In the genomic region with DNA sequence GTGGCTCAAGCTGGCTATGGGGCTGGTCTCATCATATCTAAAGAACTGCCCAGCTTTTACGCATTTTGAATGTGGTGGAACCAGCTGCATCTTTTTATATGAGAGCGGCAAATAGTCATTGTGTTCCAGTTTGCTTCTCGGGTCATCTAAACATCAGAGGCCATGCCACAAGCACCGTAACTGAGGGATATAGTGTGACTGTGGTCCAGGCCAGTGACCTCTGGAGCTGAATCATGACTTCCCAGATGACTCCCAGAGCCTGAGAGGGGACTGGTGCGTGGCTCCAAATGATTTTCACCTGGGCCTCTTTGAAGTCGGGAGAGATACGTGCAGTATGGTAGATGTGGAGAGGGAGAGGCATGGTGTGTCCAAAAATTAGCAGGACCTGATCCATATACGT, we compare ENCODE assay signal across 13 cellular contexts.
DNase-seq lines count a peak whose midpoint lies in the region; ATAC-seq and TF ChIP-seq lines count a peak whose summit lies in the region.
"Had no signal": no experiment of that assay in that cellular context is flagged by ENCODE, and none has a peak within 500 bp of the region (broad histone marks: within the 10 kb centered on the region; RNA-seq: fewer than 3 reads in every experiment).

No MANE protein-coding gene starts in this region.

- ATAC-seq in right cardiac atrium, result no peak
- no peak for ATAC-seq in left cardiac atrium
- ATAC-seq in GM19455 (IDR thresholded peaks at IDR 0.05; ENCODE audit: unreplicated experiment), result no peak
- no peak for ATAC-seq in activated CD4-positive, alpha-beta T cell treated with anti-CD3 and anti-CD28 coated beads for 36 hours
- ATAC-seq in HG03097 (IDR thresholded peaks at IDR 0.05; ENCODE audit: low FRiP score, unreplicated experiment), result no peak
- ATAC-seq: activated T-cell treated with anti-CD3 and anti-CD28 coated beads, Interleukin-2, amount 50 U/mL, for 4 hours; WTC11 had no signal

- 86% methylated on average over 8 of the region's 8 CpGs for WGBS in right cardiac atrium

- no peak overlapping the region for H3K4me3 ChIP-seq in right cardiac atrium (ENCODE audit: low read length)
- H3K4me3 ChIP-seq: SK-N-MC had no signal

- H3K9me3 Mint-ChIP-seq in nephron, result no peaks in the 10 kb centered on the region
- H3K9me3 Mint-ChIP-seq in activated CD4-positive, alpha-beta T cell treated with anti-CD3 and anti-CD28 coated beads for 36 hours (ENCODE audit: low read depth), result no peaks in the 10 kb centered on the region
- H3K9me3 Mint-ChIP-seq: activated T-cell treated with anti-CD3 and anti-CD28 coated beads, Interleukin-2, amount 50 U/mL, for 4 hours; WTC11 had no signal

- no peaks in the 10 kb centered on the region for H3K27me3 ChIP-seq in right cardiac atrium (ENCODE audit: control insufficient read depth, insufficient read depth)

- peak overlapping the region; percentile 39 to 81 (median 81) for H3K27ac Mint-ChIP-seq in nephron
- no peak overlapping the region for H3K27ac Mint-ChIP-seq in activated CD4-positive, alpha-beta T cell treated with anti-CD3 and anti-CD28 coated beads for 36 hours
- H3K27ac Mint-ChIP-seq: progenitor cell of endocrine pancreas, WTC11 had no signal

- H3K27ac ChIP-seq in right cardiac atrium (ENCODE audit: low read length) (peak overlapping the region; percentile 73), epithelial cell of prostate (peak overlapping the region; percentile 82)
- H3K27ac ChIP-seq: SK-N-MC had no signal

- CTCF ChIA-PET in activated CD4-positive, alpha-beta T cell treated with anti-CD3 and anti-CD28 coated beads for 36 hours (lab: Charles Lee), result interaction anchor here (0.7 to 1.2 kb wide), 2 partner anchors 11 to 97 kb away, joined by 3 read pairs; no protein-coding TSS in a partner anchor

- H3K9me3 ChIP-seq in right cardiac atrium (ENCODE audit: control insufficient read depth, low read length), result no peaks in the 10 kb centered on the region

- H3K36me3 Mint-ChIP-seq in nephron (ENCODE audit: low read depth), result peaks cover 11% of the 10 kb centered on the region
- H3K36me3 Mint-ChIP-seq in activated CD4-positive, alpha-beta T cell treated with anti-CD3 and anti-CD28 coated beads for 36 hours (ENCODE audit: low read depth), result no peaks in the 10 kb centered on the region
- H3K36me3 Mint-ChIP-seq: WTC11 had no signal

- intact Hi-C loops in right cardiac atrium (cut with DNase I) (loop anchor here in 2 of 4 donors (10.0 kb wide), 2 partner anchors 60 to 110 kb away; no protein-coding TSS in a partner anchor), left cardiac atrium (cut with DNase I) (loop anchor here (5.0 to 10.0 kb wide), 3 partner anchors 53 to 123 kb away; no protein-coding TSS in a partner anchor)
- intact Hi-C loops in activated CD4-positive, alpha-beta T cell treated with anti-CD3 and anti-CD28 coated beads for 36 hours (cut with DNase I, micrococcal nuclease), result no loop called here

- peaks cover 45% of the 10 kb centered on the region for H3K4me1 Mint-ChIP-seq in nephron
- H3K4me1 Mint-ChIP-seq in activated CD4-positive, alpha-beta T cell treated with anti-CD3 and anti-CD28 coated beads for 36 hours, result peaks cover 53% of the 10 kb centered on the region

- POLR2A ChIA-PET in activated CD4-positive, alpha-beta T cell treated with anti-CD3 and anti-CD28 coated beads for 36 hours (lab: Charles Lee), result no interaction called here

- no peak overlapping the region for H3K4me3 Mint-ChIP-seq in nephron
- H3K4me3 Mint-ChIP-seq in activated CD4-positive, alpha-beta T cell treated with anti-CD3 and anti-CD28 coated beads for 36 hours, result no peak overlapping the region
- H3K4me3 Mint-ChIP-seq: activated T-cell treated with anti-CD3 and anti-CD28 coated beads, Interleukin-2, amount 50 U/mL, for 4 hours; WTC11 had no signal

- no peaks in the 10 kb centered on the region for H3K27me3 Mint-ChIP-seq in nephron (ENCODE audit: low read depth)
- H3K27me3 Mint-ChIP-seq in activated CD4-positive, alpha-beta T cell treated with anti-CD3 and anti-CD28 coated beads for 36 hours, result no peaks in the 10 kb centered on the region
- H3K27me3 Mint-ChIP-seq: progenitor cell of endocrine pancreas had no signal

- DNase-seq in right cardiac atrium, result no peak
- no peak for DNase-seq in left cardiac atrium
- DNase-seq in epithelial cell of prostate (ENCODE audit: low read depth, low spot score), result no peak
- DNase-seq in HK-2 (ENCODE audit: unreplicated experiment), result no peak
- no peak for DNase-seq in activated CD4-positive, alpha-beta T cell treated with anti-CD3 and anti-CD28 coated beads for 36 hours
- DNase-seq: activated T-cell treated with anti-CD3 and anti-CD28 coated beads, Interleukin-2, amount 50 U/mL, for 4 hours; NCI-H526 treated with DMSO at 0.1 percent for 48 hours had no signal

- no peak for TF ChIP-seq CTCF in nephron (IDR thresholded peaks at IDR 0.05; ENCODE audit: unreplicated experiment in 3 of 3)

- H3K4me1 ChIP-seq in right cardiac atrium (ENCODE audit: control insufficient read depth, insufficient read depth, low read length), result peaks cover 12% of the 10 kb centered on the region

Comparison
In these comparisons a context has a peak if more than half of its experiments do, and no peak if none do; other contexts are left out.
1. intact Hi-C loops: an anchor here in left cardiac atrium (5.0 to 10.0 kb wide); none called in activated CD4-positive, alpha-beta T cell treated with anti-CD3 and anti-CD28 coated beads for 36 hours.